24 cellular contexts compared by ENCODE assay signal in genomic region chr18:24885266-24885665, GRCh38.
DNase-seq lines count a peak whose midpoint lies in the region; ATAC-seq, FAIRE-seq and TF ChIP-seq lines count a peak whose summit lies in the region.
"Had no signal": no experiment of that assay in that cellular context is flagged by ENCODE, and none has a peak within 500 bp of the region (broad histone marks: within the 10 kb centered on the region; RNA-seq: fewer than 3 reads in every experiment).

No MANE protein-coding gene starts in this region.

- no peak overlapping the region for H3K4ac ChIP-seq in IMR-90 (ENCODE audit: low read depth, low read length)

- no peak overlapping the region for H3K4me2 ChIP-seq in IMR-90 (ENCODE audit: low read depth, low read length)
- no peak overlapping the region for H3K4me2 ChIP-seq in neural progenitor cell
- H3K4me2 ChIP-seq: A549, GM23338 had no signal

- ATAC-seq in IMR-90 (ENCODE audit: low read depth), result peak; percentile 64
- ATAC-seq in GM18498 (IDR thresholded peaks at IDR 0.05; ENCODE audit: unreplicated experiment), result no peak
- ATAC-seq: A549, GM23338, HCT116 had no signal

- H3K14ac ChIP-seq in IMR-90 (replicated peaks; ENCODE audit: low read depth, low read length), result no peak overlapping the region

- no peak for TF ChIP-seq RAD21 in IMR-90 (IDR thresholded peaks at IDR 0.05; ENCODE audit: low read length)

- intact Hi-C loops in IMR-90 (cut with micrococcal nuclease), result no loop called here

- H3F3A ChIP-seq in neural progenitor cell (ENCODE audit: low read depth), result peaks cover 11% of the 10 kb centered on the region

- TF ChIP-seq CTCF in IMR-90 (conservative IDR thresholded peaks at IDR 0.05; ENCODE audit: low read depth, low read length), result no peak
- no peak for TF ChIP-seq CTCF in fibroblast of villous mesenchyme (IDR thresholded peaks at IDR 0.05; ENCODE audit: insufficient read depth, low read depth, low read length)
- TF ChIP-seq CTCF in neural progenitor cell (IDR thresholded peaks at IDR 0.05), result no peak

- H3K9me1 ChIP-seq in IMR-90 (ENCODE audit: insufficient read depth, low read length), result peaks cover 2% of the 10 kb centered on the region; the same call in 1 of the 2 replicates

- H3K36me3 Mint-ChIP-seq in neural progenitor cell, result peaks cover 6% of the 10 kb centered on the region
- H3K36me3 Mint-ChIP-seq: CD14-positive monocyte; CD8-positive, alpha-beta memory T cell had no signal

- no peak overlapping the region for H2AK5ac ChIP-seq in IMR-90 (ENCODE audit: low read depth, low read length)

- H2AFZ ChIP-seq in IMR-90 (replicated peaks; ENCODE audit: low read length, poor library complexity) (no peak overlapping the region), neural progenitor cell (replicated peaks) (no peak overlapping the region)
- H2AFZ ChIP-seq: GM23338 had no signal

- DNase-seq in IMR-90 (no peak), fibroblast of villous mesenchyme (ENCODE audit: low read depth) (peak; percentile 59), neural progenitor cell (ENCODE audit: low spot score) (peak; percentile 42), RCC 7860 (ENCODE audit: low spot score) (no peak), islet precursor cell (no peak)
- DNase-seq: 8988T; ACHN; AML-193; BE2C; CD4-positive, alpha-beta T cell; CD8-positive, alpha-beta memory T cell; DMS 273 treated with DMSO at 0.1 percent for 48 hours; DND-41; H9 had no signal

- no peaks in the 10 kb centered on the region for H3K79me1 ChIP-seq in IMR-90 (ENCODE audit: low read depth in 1 of 2, low read length in 2 of 2)

- FAIRE-seq in RCC 7860 (lab: Jason Lieb, UNC), result no peak
- FAIRE-seq: A549, D721Med, G401.6, GM12892, GM19239 had no signal

- H3K4me3 ChIP-seq in IMR-90 (ENCODE audit: insufficient read depth, low read depth, low read length), result no peak overlapping the region
- H3K4me3 ChIP-seq in fibroblast of villous mesenchyme (ENCODE audit: low read depth, low read length), result no peak overlapping the region
- H3K4me3 ChIP-seq in neural progenitor cell, result no peak overlapping the region
- H3K4me3 ChIP-seq: A549; BLaER1 treated with 17β-estradiol and CSF1 and Interleukin-3, amounts not matched to agents 10 nM and 100 nM; GM23338 had no signal

- H2BK5ac ChIP-seq in IMR-90 (ENCODE audit: low read depth, low read length, poor library complexity, severe bottlenecking), result no peak overlapping the region

- no peak overlapping the region for H3K56ac ChIP-seq in IMR-90 (ENCODE audit: extremely low read depth, insufficient read depth, low read length)

- H4K8ac ChIP-seq in IMR-90 (ENCODE audit: low read depth in 2 of 2, low read length in 2 of 2), result no peak overlapping the region

- peaks cover 13% of the 10 kb centered on the region for H3K4me1 Mint-ChIP-seq in neural progenitor cell
- H3K4me1 Mint-ChIP-seq: CD14-positive monocyte; CD8-positive, alpha-beta memory T cell had no signal

- no peaks in the 10 kb centered on the region for H4K20me1 ChIP-seq in IMR-90 (ENCODE audit: insufficient read depth, low read length)
- no peaks in the 10 kb centered on the region for H4K20me1 ChIP-seq in neural progenitor cell (ENCODE audit: low read depth)
- H4K20me1 ChIP-seq: BLaER1 treated with 17β-estradiol and CSF1 and Interleukin-3, amounts not matched to agents 10 nM and 100 nM had no signal

- POLR2A ChIA-PET in IMR-90 (lab: Charles Lee; ENCODE audit: unreplicated experiment), result no interaction called here

- H2BK15ac ChIP-seq in IMR-90 (ENCODE audit: low read depth, low read length), result no peak overlapping the region

- peaks cover 2% of the 10 kb centered on the region; the same call in 1 of the 2 replicates for H3K4me1 ChIP-seq in IMR-90 (ENCODE audit: control insufficient read depth, insufficient read depth, low read length)
- peaks cover 17% of the 10 kb centered on the region for H3K4me1 ChIP-seq in neural progenitor cell
- H3K4me1 ChIP-seq: A549; BE2C; BLaER1 treated with 17β-estradiol and CSF1 and Interleukin-3, amounts not matched to agents 10 nM and 100 nM had no signal

- no peaks in the 10 kb centered on the region for H3K27me3 Mint-ChIP-seq in neural progenitor cell (ENCODE audit: insufficient read depth, low read depth)
- H3K27me3 Mint-ChIP-seq: CD4-positive, alpha-beta T cell had no signal

- in situ Hi-C loops in IMR-90 (cut with MboI; ENCODE audit: low sequenced_read_pairs), result loop anchor here (10.0 kb wide), 1 partner anchor 1010 kb away; no protein-coding TSS in a partner anchor

- H3K9ac ChIP-seq in IMR-90 (ENCODE audit: low read depth, low read length) (no peak overlapping the region), neural progenitor cell (no peak overlapping the region)
- H3K9ac ChIP-seq: BLaER1 treated with 17β-estradiol and CSF1 and Interleukin-3, amounts not matched to agents 10 nM and 100 nM had no signal

- H3K27me3 ChIP-seq in IMR-90 (ENCODE audit: control insufficient read depth, insufficient read depth, low read length) (no peaks in the 10 kb centered on the region), neural progenitor cell (no peaks in the 10 kb centered on the region)
- H3K27me3 ChIP-seq: BE2C; BLaER1 treated with 17β-estradiol and CSF1 and Interleukin-3, amounts not matched to agents 10 nM and 100 nM had no signal

- TF ChIP-seq POLR2A in IMR-90 (IDR thresholded peaks at IDR 0.05; ENCODE audit: low read depth, low read length), result no peak

- H3K27ac Mint-ChIP-seq in neural progenitor cell, result peak overlapping the region; percentile 11
- H3K27ac Mint-ChIP-seq: CD14-positive monocyte; CD4-positive, alpha-beta T cell; CD8-positive, alpha-beta memory T cell; GM23338; H9 had no signal

- H4K91ac ChIP-seq in IMR-90 (ENCODE audit: insufficient read depth, low read depth, low read length), result no peak overlapping the region

- H3K27ac ChIP-seq in IMR-90 (ENCODE audit: insufficient read depth, low read length), result no peak overlapping the region
- H3K27ac ChIP-seq in neural progenitor cell, result no peak overlapping the region
- H3K27ac ChIP-seq: A549; BLaER1 treated with 17β-estradiol and CSF1 and Interleukin-3, amounts not matched to agents 10 nM and 100 nM had no signal

- no peaks in the 10 kb centered on the region for H3K79me2 ChIP-seq in neural progenitor cell (ENCODE audit: low read depth)

- H3K36me3 ChIP-seq in IMR-90 (ENCODE audit: control insufficient read depth, insufficient read depth, low read length) (no peaks in the 10 kb centered on the region), neural progenitor cell (no peaks in the 10 kb centered on the region)
- H3K36me3 ChIP-seq: BE2C; BLaER1 treated with 17β-estradiol and CSF1 and Interleukin-3, amounts not matched to agents 10 nM and 100 nM had no signal

- no peak overlapping the region for H2AK9ac ChIP-seq in IMR-90 (replicated peaks; ENCODE audit: low read depth, low read length, poor library complexity)

- H2BK20ac ChIP-seq in IMR-90 (ENCODE audit: low read depth, low read length), result no peak overlapping the region; the same call in 1 of the 2 replicates

- H3K18ac ChIP-seq in IMR-90 (ENCODE audit: low read depth, low read length), result no peak overlapping the region

- H3K23ac ChIP-seq in IMR-90 (ENCODE audit: low read depth, low read length), result no peak overlapping the region

- H3K4me3 Mint-ChIP-seq in neural progenitor cell, result no peak overlapping the region
- H3K4me3 Mint-ChIP-seq: CD14-positive monocyte; CD4-positive, alpha-beta T cell; CD8-positive, alpha-beta memory T cell; GM23338; H9 had no signal

- no TSS peak for BruUV-seq in IMR-90 (replicated peaks; lab: Mats Ljungman, UMichigan)

- H3K9me3 ChIP-seq in IMR-90 (ENCODE audit: control insufficient read depth, insufficient read depth, low read length) (no peaks in the 10 kb centered on the region), neural progenitor cell (ENCODE audit: low read depth) (no peaks in the 10 kb centered on the region)
- H3K9me3 ChIP-seq: A549; BE2C; BLaER1 treated with 17β-estradiol and CSF1 and Interleukin-3, amounts not matched to agents 10 nM and 100 nM had no signal

- no peak overlapping the region for H4K5ac ChIP-seq in IMR-90 (ENCODE audit: low read depth, low read length)

- dilution Hi-C loops in IMR-90 (cut with HindIII; ENCODE audit: low sequenced_read_pairs, unreplicated experiment), result no loop called here

- peaks cover 10% of the 10 kb centered on the region for H3K9me3 Mint-ChIP-seq in neural progenitor cell
- H3K9me3 Mint-ChIP-seq: GM23338, H9 had no signal

- CTCF ChIA-PET in IMR-90 (lab: Yijun Ruan, JAX), result interaction anchor here (1.1 kb wide), 1 partner anchor 39 kb away, joined by 4 read pairs; no protein-coding TSS in a partner anchor

- WGBS in IMR-90 (ENCODE audit: extremely low coverage in 2 of 2, insufficient read length in 1 of 2), 2 experiments, result no CpG with 5 or more reads among the region's 2 CpGs

- no peak overlapping the region for H2BK120ac ChIP-seq in IMR-90 (ENCODE audit: low read depth, low read length)

TF ChIP-seq in IMR-90, 13 proteins besides CTCF, POLR2A, EP300 and RAD21 (continues in another document):
- TF ChIP-seq MAZ (IDR thresholded peaks at IDR 0.05; ENCODE audit: borderline replicate concordance, low read depth, low read length) (no peak), CHD1 (IDR thresholded peaks at IDR 0.05; ENCODE audit: low read depth, low read length) (no peak), BHLHE40 (IDR thresholded peaks at IDR 0.05; ENCODE audit: low read depth, low read length) (no peak), RCOR1 (IDR thresholded peaks at IDR 0.05; ENCODE audit: insufficient replicate concordance, low read length) (no peak), RFX5 (IDR thresholded peaks at IDR 0.05; ENCODE audit: low read depth, low read length) (no peak), ELK1 (IDR thresholded peaks at IDR 0.05; ENCODE audit: borderline replicate concordance, low read depth, low read length) (no peak), SMC3 (IDR thresholded peaks at IDR 0.05; ENCODE audit: low read depth, low read length) (no peak), NFE2L2 (IDR thresholded peaks at IDR 0.05; ENCODE audit: low read depth, low read length) (no peak), USF2 (IDR thresholded peaks at IDR 0.05; ENCODE audit: low read depth, low read length) (no peak), CEBPB (IDR thresholded peaks at IDR 0.05; ENCODE audit: low read depth, low read length) (no peak)

Comparison
In these comparisons a context has a peak if more than half of its experiments do, and no peak if none do; other contexts are left out.
1. DNase-seq: peak in fibroblast of villous mesenchyme (single experiment) and neural progenitor cell (single experiment); none in IMR-90 (single experiment), RCC 7860 (single experiment) and islet precursor cell (single experiment).